12 cellular contexts compared by ENCODE assay signal in genomic region chr3:16427309-16427965, GRCh38.
DNase-seq lines count a peak whose midpoint lies in the region; ATAC-seq lines count a peak whose summit lies in the region.
"Had no signal": no experiment of that assay in that cellular context is flagged by ENCODE, and none has a peak within 500 bp of the region (broad histone marks: within the 10 kb centered on the region; RNA-seq: fewer than 3 reads in every experiment).

No MANE protein-coding gene starts in this region.

- no peak overlapping the region for H3K9ac ChIP-seq in skeletal muscle satellite cell (ENCODE audit: low read depth, low read length)

- H3K27ac Mint-ChIP-seq in activated T-helper 17 cell treated with anti-CD3 and anti-CD28 coated beads, Interleukin-2, amount 50 U/mL, for 72 hours: peak overlapping the region; percentile 19
- H3K27ac Mint-ChIP-seq: activated naive CD8-positive, alpha-beta T cell treated with anti-CD3 and anti-CD28 coated beads, Interleukin-2, amount 10 ng/mL, durations not matched to agents 7 days and 5 days had no signal

- no peaks in the 10 kb centered on the region for H3K9me3 ChIP-seq in skeletal muscle satellite cell (replicated peaks; ENCODE audit: low read length)

- peaks cover 89% of the 10 kb centered on the region for H3K36me3 Mint-ChIP-seq in activated T-helper 17 cell treated with anti-CD3 and anti-CD28 coated beads, Interleukin-2, amount 50 U/mL, for 72 hours (ENCODE audit: low read depth)

- H3K9me3 Mint-ChIP-seq in activated T-helper 17 cell treated with anti-CD3 and anti-CD28 coated beads, Interleukin-2, amount 50 U/mL, for 72 hours: peaks cover 3% of the 10 kb centered on the region
- H3K9me3 Mint-ChIP-seq: activated naive CD8-positive, alpha-beta T cell treated with anti-CD3 and anti-CD28 coated beads, Interleukin-2, amount 10 ng/mL, durations not matched to agents 7 days and 5 days had no signal

- H3K27me3 ChIP-seq in skeletal muscle satellite cell (ENCODE audit: control insufficient read depth, insufficient read depth, low read length): no peaks in the 10 kb centered on the region

- H3K4me3 ChIP-seq in skeletal muscle satellite cell (ENCODE audit: low read length): no peak overlapping the region

- no peaks in the 10 kb centered on the region for H3K27me3 Mint-ChIP-seq in activated T-helper 17 cell treated with anti-CD3 and anti-CD28 coated beads, Interleukin-2, amount 50 U/mL, for 72 hours
- H3K27me3 Mint-ChIP-seq: activated naive CD8-positive, alpha-beta T cell treated with anti-CD3 and anti-CD28 coated beads, Interleukin-2, amount 10 ng/mL, durations not matched to agents 7 days and 5 days had no signal

- H3K36me3 ChIP-seq in skeletal muscle satellite cell (ENCODE audit: insufficient read depth, low read length): peaks cover 19% of the 10 kb centered on the region

- H3K4me2 ChIP-seq in skeletal muscle satellite cell (ENCODE audit: low read length): peak overlapping the region; percentile 39

- ATAC-seq in activated T-helper 17 cell treated with anti-CD3 and anti-CD28 coated beads, Interleukin-2, amount 50 U/mL, for 72 hours (replicated peaks): no peak
- ATAC-seq in Right ventricle myocardium superior (ENCODE audit: poor library complexity): peak; percentile 95
- ATAC-seq in HG03571 (IDR thresholded peaks at IDR 0.05; ENCODE audit: unreplicated experiment): no peak

- H3K4me1 Mint-ChIP-seq in activated T-helper 17 cell treated with anti-CD3 and anti-CD28 coated beads, Interleukin-2, amount 50 U/mL, for 72 hours: peaks cover 18% of the 10 kb centered on the region
- H3K4me1 Mint-ChIP-seq: activated naive CD8-positive, alpha-beta T cell treated with anti-CD3 and anti-CD28 coated beads, Interleukin-2, amount 10 ng/mL, durations not matched to agents 7 days and 5 days had no signal

- intact Hi-C loops in Right ventricle myocardium superior (cut with DNase I): no loop called here

- H3K4me1 ChIP-seq in skeletal muscle satellite cell (ENCODE audit: control insufficient read depth, insufficient read depth, low read length): peaks cover 24% of the 10 kb centered on the region

- DNase-seq in GM03348 (ENCODE audit: low spot score): peak; percentile 83
- DNase-seq in Right ventricle myocardium superior: no peak
- no peak for DNase-seq in DMS114 treated with DMSO at 0.1 percent for 48 hours (lab: John Stamatoyannopoulos, UW; ENCODE audit: unreplicated experiment)
- no peak for DNase-seq in mesenteric fat pad (ENCODE audit: low spot score)
- DNase-seq in NCI-H2081 (lab: John Stamatoyannopoulos, UW): no peak
- DNase-seq: activated naive CD8-positive, alpha-beta T cell treated with anti-CD3 and anti-CD28 coated beads, Interleukin-2, amount 10 ng/mL, durations not matched to agents 7 days and 5 days; GDM1; KBM-7; stimulated activated CD8-positive, alpha-beta memory T cell treated with anti-CD3 and anti-CD28 coated beads, Interleukin-4, amount 100 ng/mL, for 48 hours had no signal

- H3K4me3 Mint-ChIP-seq in activated T-helper 17 cell treated with anti-CD3 and anti-CD28 coated beads, Interleukin-2, amount 50 U/mL, for 72 hours: no peak overlapping the region
- H3K4me3 Mint-ChIP-seq: activated naive CD8-positive, alpha-beta T cell treated with anti-CD3 and anti-CD28 coated beads, Interleukin-2, amount 10 ng/mL, durations not matched to agents 7 days and 5 days had no signal
